Comparison of ENCODE assay signal across 11 cellular contexts in the genomic region with DNA sequence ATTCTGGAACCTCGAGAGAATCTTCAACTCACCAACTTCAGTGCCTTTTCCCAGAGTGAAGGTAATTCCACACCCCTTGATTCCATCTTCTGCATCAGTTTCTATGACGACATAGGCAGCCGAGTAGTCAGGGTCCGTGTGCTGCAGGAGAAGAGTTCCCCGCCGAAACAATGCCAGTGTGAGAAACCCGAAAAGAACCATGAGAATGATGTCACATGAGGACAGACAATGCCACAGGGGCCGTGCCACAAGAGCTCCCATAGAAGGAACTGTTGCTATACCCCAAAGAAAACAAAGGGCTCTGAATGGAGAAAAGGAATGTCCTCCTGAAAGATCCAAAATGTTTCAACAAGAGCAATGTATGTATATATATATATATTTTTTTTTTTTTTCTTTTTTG.
"Had no signal": no experiment of that assay in that cellular context is flagged by ENCODE, and none has a peak within 500 bp of the region (broad histone marks: within the 10 kb centered on the region; RNA-seq: fewer than 3 reads in every experiment).

No MANE protein-coding gene starts in this region.

- H2AFZ ChIP-seq: hepatocyte had no signal

- H3K27me3 ChIP-seq: breast epithelium, gastroesophageal sphincter, hepatocyte, sigmoid colon had no signal

- DNase-seq: activated B cell treated with CpG ODN at 0.5 μM for 24 hours; activated CD4-positive, alpha-beta T cell treated with anti-CD3 and anti-CD28 coated beads, Interleukin-2, amount 10 ng/mL, durations not matched to agents 24 days and 14 days; activated effector memory CD4-positive, alpha-beta T cell treated with anti-CD3 and anti-CD28 coated beads, Interleukin-2, amount 50 U/mL, for 16 hours; activated naive CD8-positive, alpha-beta T cell treated with anti-CD3 and anti-CD28 coated beads for 36 hours; activated T-cell treated with anti-CD3 and anti-CD28 coated beads for 4 hours; effector CD4-positive, alpha-beta T cell; sigmoid colon; stimulated activated naive CD4-positive, alpha-beta T cell treated with Interleukin-2 at 50 U/mL for 16 hours had no signal

- ATAC-seq: gastroesophageal sphincter had no signal

- H3K27ac ChIP-seq: breast epithelium had no signal

- H3K9me3 ChIP-seq: breast epithelium, gastroesophageal sphincter, sigmoid colon had no signal

- H3K4me3 ChIP-seq: breast epithelium, gastroesophageal sphincter, hepatocyte, sigmoid colon had no signal

- H3K36me3 ChIP-seq: breast epithelium had no signal

- H3K4me2 ChIP-seq: hepatocyte had no signal
